Comparison of ENCODE assay signal across 15 cellular contexts in genomic region chr17:43768382-43768781, GRCh38. TPM values are rescaled to one million over a fixed set of nuclear protein-coding genes. Genes with fewer than 3 reads are reported as not detected.
DNase-seq lines count a peak whose midpoint lies in the region; ATAC-seq and TF ChIP-seq lines count a peak whose summit lies in the region.
"Had no signal": no experiment of that assay in that cellular context is flagged by ENCODE, and none has a peak within 500 bp of the region (broad histone marks: within the 10 kb centered on the region; RNA-seq: fewer than 3 reads in every experiment).

No MANE protein-coding gene starts in this region.

- H3K4me1 Mint-ChIP-seq in activated T-cell treated with anti-CD3 and anti-CD28 coated beads, Interleukin-2, amount 50 U/mL, for 72 hours (ENCODE audit: low read depth), result peaks cover 9% of the 10 kb centered on the region

- DNase-seq in GM12865 (ENCODE audit: low read depth), result peak; percentile 32
- DNase-seq in SIG-M5 (lab: John Stamatoyannopoulos, UW), result peak; percentile 83
- DNase-seq in heart left ventricle, result peak in 4 of 5 donors; percentile 68 to 84 (median 78)
- peak in 1 of 2 donors; percentile 45 for DNase-seq in psoas muscle
- no peak for DNase-seq in H7
- DNase-seq in activated T-cell treated with anti-CD3 and anti-CD28 coated beads, Interleukin-2, amount 50 U/mL, for 72 hours, result no peak
- DNase-seq in NCI-H1048 (lab: John Stamatoyannopoulos, UW), result no peak
- no peak for DNase-seq in COLO829 (ENCODE audit: low spot score)
- DNase-seq: BE2C, PC-9, T1000 had no signal

- H3K27me3 Mint-ChIP-seq in activated T-cell treated with anti-CD3 and anti-CD28 coated beads, Interleukin-2, amount 50 U/mL, for 72 hours (ENCODE audit: low read depth), result no peaks in the 10 kb centered on the region

- H3K27me3 ChIP-seq in heart left ventricle (no peaks in the 10 kb centered on the region), psoas muscle (ENCODE audit: insufficient read depth in 3 of 3, low read length in 2 of 3) (no peaks in the 10 kb centered on the region), H7 (ENCODE audit: control insufficient read depth, insufficient read depth, low read length) (no peaks in the 10 kb centered on the region)
- H3K27me3 ChIP-seq: BE2C, dorsolateral prefrontal cortex had no signal

- peaks cover 0 to 83% (median 29%) of the 10 kb centered on the region in 12 donors for H3K4me1 ChIP-seq in heart left ventricle
- peaks cover 47% of the 10 kb centered on the region for H3K4me1 ChIP-seq in psoas muscle
- H3K4me1 ChIP-seq: BE2C, HAP-1 had no signal

- H3K27ac ChIP-seq in heart left ventricle (peak overlapping the region in 8 of 12 donors; percentile 30 to 81 (median 58)), psoas muscle (peak overlapping the region; percentile 46)
- H3K27ac ChIP-seq: PC-9 had no signal

- TF ChIP-seq CTCF in GM12865 (IDR thresholded peaks at IDR 0.05; ENCODE audit: insufficient read depth, low read depth, low read length, missing control alignments), result no peak
- TF ChIP-seq CTCF in heart left ventricle (IDR thresholded peaks at IDR 0.05), result no peak
- no peak for TF ChIP-seq CTCF in psoas muscle (IDR thresholded peaks at IDR 0.05)

- ATAC-seq in heart left ventricle (peak; percentile 61 to 85 (median 78)), psoas muscle (peak in 3 of 4 donors; percentile 32 to 64 (median 60))
- no peak for ATAC-seq in activated T-cell treated with anti-CD3 and anti-CD28 coated beads, Interleukin-2, amount 50 U/mL, for 72 hours (replicated peaks in 1 of 2)

- H3K27ac Mint-ChIP-seq in activated T-cell treated with anti-CD3 and anti-CD28 coated beads, Interleukin-2, amount 50 U/mL, for 72 hours, result no peak overlapping the region

- H3K4me3 Mint-ChIP-seq in activated T-cell treated with anti-CD3 and anti-CD28 coated beads, Interleukin-2, amount 50 U/mL, for 72 hours, result no peak overlapping the region

- TF ChIP-seq POLR2A in heart left ventricle (IDR thresholded peaks at IDR 0.05), result no peak

- H3K36me3 Mint-ChIP-seq in activated T-cell treated with anti-CD3 and anti-CD28 coated beads, Interleukin-2, amount 50 U/mL, for 72 hours (ENCODE audit: insufficient read depth in 2 of 2), result peaks cover 0 to 3% of the 10 kb centered on the region in 2 donors

- H3K4me3 ChIP-seq in GM12865 (ENCODE audit: low read depth, low read length), result no peak overlapping the region
- H3K4me3 ChIP-seq in heart left ventricle, result no peak overlapping the region
- H3K4me3 ChIP-seq in psoas muscle, result no peak overlapping the region
- H3K4me3 ChIP-seq in H7 (ENCODE audit: insufficient read depth, low read depth, low read length), result no peak overlapping the region
- H3K4me3 ChIP-seq: dorsolateral prefrontal cortex, HAP-1, PC-9 had no signal

- WGBS in heart left ventricle, 4 donors, result 19 to 38% (median 28%) methylated on average over 9 of the region's 9 CpGs
- 26 to 51% (median 28%) methylated on average over 9 of the region's 9 CpGs for WGBS in psoas muscle, 3 donors

- peaks cover 0 to 83% (median 71%) of the 10 kb centered on the region in 9 donors for H3K36me3 ChIP-seq in heart left ventricle
- H3K36me3 ChIP-seq in psoas muscle (ENCODE audit: insufficient read depth in 1 of 2, low read depth in 1 of 2), result peaks cover 11 to 81% of the 10 kb centered on the region in 2 donors
- peaks cover 13% of the 10 kb centered on the region for H3K36me3 ChIP-seq in H7 (replicated peaks; ENCODE audit: control insufficient read depth, insufficient read depth, low read length)

- H3K9me3 ChIP-seq in heart left ventricle, result no peaks in the 10 kb centered on the region
- no peaks in the 10 kb centered on the region for H3K9me3 ChIP-seq in psoas muscle
- H3K9me3 ChIP-seq: BE2C, HAP-1 had no signal

- intact Hi-C loops in heart left ventricle (cut with DNase I), result loop anchor here in 2 of 10 donors (10.0 kb wide), 1 partner anchor 194 kb away; no protein-coding TSS in a partner anchor
- intact Hi-C loops in psoas muscle (cut with DNase I), result no loop called here

- H3K9me3 Mint-ChIP-seq in activated T-cell treated with anti-CD3 and anti-CD28 coated beads, Interleukin-2, amount 50 U/mL, for 72 hours, result no peaks in the 10 kb centered on the region

RNA-seq across cellular contexts. Expression of gene SOST, which starts 9.8 kb away (rescaled TPM):
- total RNA-seq in heart left ventricle (not detected), psoas muscle (not detected)
- polyA plus RNA-seq in heart left ventricle (not detected), psoas muscle (not detected)
- total RNA-seq in H7 (2014; rRNA removed; shearing (Covaris generic)), result not detected in 2 replicates
- total RNA-seq in activated T-cell treated with anti-CD3 and anti-CD28 coated beads, Interleukin-2, amount 50 U/mL, for 72 hours, result not detected
- total RNA-seq: mononuclear cell, PC-9 had no signal
- polyA plus RNA-seq: urinary bladder had no signal

RNA-seq across cellular contexts. Expression of gene DUSP3, which starts 10.4 kb away (rescaled TPM):
- total RNA-seq in heart left ventricle (100 to 1,000 TPM; 210 to 363 (median 267) TPM), psoas muscle (100 to 1,000 TPM; 191 to 253 (median 209) TPM)
- polyA plus RNA-seq in heart left ventricle (100 to 1,000 TPM; 208 to 312 TPM), psoas muscle (100 to 1,000 TPM in 2 of 3 donors, 10 to 100 TPM in 1; 90.1 to 250 (median 170) TPM)
- total RNA-seq in H7 (2014; rRNA removed; shearing (Covaris generic)), result 30.4 and 35.5 TPM in 2 replicates
- total RNA-seq in activated T-cell treated with anti-CD3 and anti-CD28 coated beads, Interleukin-2, amount 50 U/mL, for 72 hours, result 10 to 100 TPM in 1 of 2 donors, 1 to 10 TPM in 1; 9.2 to 11.0 TPM

RNA-seq across cellular contexts. Expression of gene CFAP97D1, which starts 11.9 kb away (rescaled TPM):
- total RNA-seq in heart left ventricle (under 1 TPM in 2 of 9 donors, not detected in 7; 0.05 to 0.45 TPM), psoas muscle (not detected)
- polyA plus RNA-seq in heart left ventricle (not detected), psoas muscle (under 1 TPM in 2 of 3 donors, not detected in 1; 0.01 to 0.17 TPM)
- 0.21 and 0.37 TPM in 2 replicates for total RNA-seq in H7 (2014; rRNA removed; shearing (Covaris generic))
- not detected for total RNA-seq in activated T-cell treated with anti-CD3 and anti-CD28 coated beads, Interleukin-2, amount 50 U/mL, for 72 hours
- total RNA-seq: mononuclear cell, PC-9, urinary bladder had no signal

Comparison
In these comparisons a context has a peak if more than half of its experiments do, and no peak if none do; other contexts are left out.
1. DNase-seq: peak in GM12865 (single experiment), SIG-M5 (single experiment) and heart left ventricle (4 of 5); none in H7 (single experiment), activated T-cell treated with anti-CD3 and anti-CD28 coated beads, Interleukin-2, amount 50 U/mL, for 72 hours (0 of 2), NCI-H1048 (single experiment) and COLO829 (single experiment).
2. ATAC-seq: peak in heart left ventricle (4 of 4) and psoas muscle (3 of 4); none in activated T-cell treated with anti-CD3 and anti-CD28 coated beads, Interleukin-2, amount 50 U/mL, for 72 hours (0 of 2).